30 cellular contexts compared by ENCODE assay signal in genomic region chr14:20381341-20381740, GRCh38. TPM values are rescaled to one million over a fixed set of nuclear protein-coding genes. Genes with fewer than 3 reads are reported as not detected.
"Had no signal": no experiment of that assay in that cellular context is flagged by ENCODE, and none has a peak within 500 bp of the region (broad histone marks: within the 10 kb centered on the region; RNA-seq: fewer than 3 reads in every experiment).

No MANE protein-coding gene starts in this region.

- H3K27ac Mint-ChIP-seq: activated CD4-positive, alpha-beta T cell treated with anti-CD3 and anti-CD28 coated beads for 36 hours; activated CD4-positive, alpha-beta T cell treated with anti-CD3 and anti-CD28 coated beads, Interleukin-2, amount 10 ng/mL, durations not matched to agents 7 days and 5 days; activated CD8-positive, alpha-beta T cell treated with anti-CD3 and anti-CD28 coated beads, Interleukin-2, amount 10 ng/mL, durations not matched to agents 7 days and 5 days; activated naive CD4-positive, alpha-beta T cell treated with anti-CD3 and anti-CD28 coated beads, Interleukin-2, amount 10 ng/mL, durations not matched to agents 7 days and 5 days; activated naive CD8-positive, alpha-beta T cell treated with anti-CD3 and anti-CD28 coated beads, Interleukin-2, amount 10 ng/mL, durations not matched to agents 7 days and 5 days; WTC11 had no signal

- H3K4me1 ChIP-seq: adrenal gland, body of pancreas, breast epithelium, SJCRH30 had no signal

- H3K4me1 Mint-ChIP-seq: activated CD4-positive, alpha-beta T cell treated with anti-CD3 and anti-CD28 coated beads for 36 hours; activated CD4-positive, alpha-beta T cell treated with anti-CD3 and anti-CD28 coated beads, Interleukin-2, amount 10 ng/mL, durations not matched to agents 7 days and 5 days; activated naive CD4-positive, alpha-beta T cell treated with anti-CD3 and anti-CD28 coated beads, Interleukin-2, amount 10 ng/mL, durations not matched to agents 7 days and 5 days; WTC11 had no signal

- H3K4me3 Mint-ChIP-seq: activated CD4-positive, alpha-beta T cell treated with anti-CD3 and anti-CD28 coated beads for 36 hours; activated CD4-positive, alpha-beta T cell treated with anti-CD3 and anti-CD28 coated beads, Interleukin-2, amount 10 ng/mL, durations not matched to agents 7 days and 5 days; activated CD8-positive, alpha-beta T cell treated with anti-CD3 and anti-CD28 coated beads, Interleukin-2, amount 10 ng/mL, durations not matched to agents 7 days and 5 days; activated naive CD4-positive, alpha-beta T cell treated with anti-CD3 and anti-CD28 coated beads, Interleukin-2, amount 10 ng/mL, durations not matched to agents 7 days and 5 days; activated naive CD8-positive, alpha-beta T cell treated with anti-CD3 and anti-CD28 coated beads, Interleukin-2, amount 10 ng/mL, durations not matched to agents 7 days and 5 days; activated T-cell treated with anti-CD3 and anti-CD28 coated beads, Interleukin-2, amount 50 U/mL, for 4 hours; WTC11 had no signal

- H3K27me3 ChIP-seq: adrenal gland, body of pancreas, breast epithelium, MG63, SJCRH30 had no signal

- H3K9me3 ChIP-seq: adrenal gland, body of pancreas, breast epithelium, MG63, SJCRH30 had no signal

- H3K27ac ChIP-seq: adrenal gland, body of pancreas, breast epithelium, SJCRH30, SK-N-MC had no signal

- H3K27me3 Mint-ChIP-seq: activated CD4-positive, alpha-beta T cell treated with anti-CD3 and anti-CD28 coated beads for 36 hours; activated CD4-positive, alpha-beta T cell treated with anti-CD3 and anti-CD28 coated beads, Interleukin-2, amount 10 ng/mL, durations not matched to agents 7 days and 5 days; activated naive CD4-positive, alpha-beta T cell treated with anti-CD3 and anti-CD28 coated beads, Interleukin-2, amount 10 ng/mL, durations not matched to agents 7 days and 5 days; activated naive CD8-positive, alpha-beta T cell treated with anti-CD3 and anti-CD28 coated beads, Interleukin-2, amount 10 ng/mL, durations not matched to agents 7 days and 5 days had no signal

- ATAC-seq: activated CD4-positive, alpha-beta T cell treated with anti-CD3 and anti-CD28 coated beads for 36 hours; activated CD4-positive, CD25-positive, alpha-beta regulatory T cell treated with anti-CD3 and anti-CD28 coated beads, Interleukin-2, amount 50 U/mL, for 24 hours; activated CD8-positive, alpha-beta T cell treated with anti-CD3 and anti-CD28 coated beads, Interleukin-2, amount 10 ng/mL, durations not matched to agents 7 days and 5 days; activated T-cell treated with anti-CD3 and anti-CD28 coated beads, Interleukin-2, amount 50 U/mL, for 4 hours; body of pancreas; Panc1; WTC11 had no signal

- DNase-seq: activated CD4-positive, alpha-beta T cell treated with anti-CD3 and anti-CD28 coated beads for 36 hours; activated CD4-positive, alpha-beta T cell treated with anti-CD3 and anti-CD28 coated beads, Interleukin-2, amount 10 ng/mL, durations not matched to agents 7 days and 5 days; activated CD4-positive, alpha-beta T cell treated with anti-CD3 and anti-CD28 coated beads, Interleukin-2, amount 50 U/mL, for 48 hours; activated CD8-positive, alpha-beta T cell treated with anti-CD3 and anti-CD28 coated beads, Interleukin-2, amount 10 ng/mL, durations not matched to agents 7 days and 5 days; activated naive CD4-positive, alpha-beta T cell treated with anti-CD3 and anti-CD28 coated beads, Interleukin-2, amount 10 ng/mL, durations not matched to agents 7 days and 5 days; activated naive CD8-positive, alpha-beta T cell treated with anti-CD3 and anti-CD28 coated beads, Interleukin-2, amount 10 ng/mL, durations not matched to agents 7 days and 5 days; activated T-cell treated with anti-CD3 and anti-CD28 coated beads, Interleukin-2, amount 50 U/mL, for 4 hours; adrenal gland; body of pancreas; Kasumi-1; KG1; MG63; NCI-H1048; NCI-H1105 treated with DMSO at 0.1 percent for 48 hours; NCI-H1436; NCI-H1694; NCI-H2029; NCI-H345; NCI-H524 treated with DMSO at 0.1 percent for 48 hours; SHP77; SJCRH30; T-helper 2 cell; T1000 had no signal

- H3K36me3 ChIP-seq: MG63 had no signal

- H3K4me3 ChIP-seq: adrenal gland, body of pancreas, breast epithelium, MG63, SJCRH30, SK-N-MC had no signal

- H3K9me3 Mint-ChIP-seq: activated CD4-positive, alpha-beta T cell treated with anti-CD3 and anti-CD28 coated beads, Interleukin-2, amount 10 ng/mL, durations not matched to agents 7 days and 5 days; activated naive CD4-positive, alpha-beta T cell treated with anti-CD3 and anti-CD28 coated beads, Interleukin-2, amount 10 ng/mL, durations not matched to agents 7 days and 5 days; activated naive CD8-positive, alpha-beta T cell treated with anti-CD3 and anti-CD28 coated beads, Interleukin-2, amount 10 ng/mL, durations not matched to agents 7 days and 5 days; activated T-cell treated with anti-CD3 and anti-CD28 coated beads, Interleukin-2, amount 50 U/mL, for 4 hours; WTC11 had no signal

RNA-seq across cellular contexts. Expression of gene KLHL33, which starts 54.6 kb away (rescaled TPM):
- total RNA-seq: NCI-H460, RPMI7951, SJCRH30 had no signal
